3 cellular contexts compared by ENCODE assay signal in genomic region chr12:8240340-8241114, GRCh38. TPM values are rescaled to one million over a fixed set of nuclear protein-coding genes. Genes with fewer than 3 reads are reported as not detected.
"Had no signal": no experiment of that assay in that cellular context is flagged by ENCODE, and none has a peak within 500 bp of the region (broad histone marks: within the 10 kb centered on the region; RNA-seq: fewer than 3 reads in every experiment).

No MANE protein-coding gene starts in this region.

RNA-seq across cellular contexts. Expression of gene FAM90A1, which starts 13.1 kb away (rescaled TPM):
- total RNA-seq: astrocyte; SJSA1; T-helper 1 cell treated with Interleukin-12 subunit alpha and Interleukin-12 subunit beta and Interleukin-4 antibody, amounts not matched to agents 30 ng/mL and 1 ng/mL, for 36 hours had no signal
